8 cellular contexts compared by ENCODE assay signal in the genomic region with DNA sequence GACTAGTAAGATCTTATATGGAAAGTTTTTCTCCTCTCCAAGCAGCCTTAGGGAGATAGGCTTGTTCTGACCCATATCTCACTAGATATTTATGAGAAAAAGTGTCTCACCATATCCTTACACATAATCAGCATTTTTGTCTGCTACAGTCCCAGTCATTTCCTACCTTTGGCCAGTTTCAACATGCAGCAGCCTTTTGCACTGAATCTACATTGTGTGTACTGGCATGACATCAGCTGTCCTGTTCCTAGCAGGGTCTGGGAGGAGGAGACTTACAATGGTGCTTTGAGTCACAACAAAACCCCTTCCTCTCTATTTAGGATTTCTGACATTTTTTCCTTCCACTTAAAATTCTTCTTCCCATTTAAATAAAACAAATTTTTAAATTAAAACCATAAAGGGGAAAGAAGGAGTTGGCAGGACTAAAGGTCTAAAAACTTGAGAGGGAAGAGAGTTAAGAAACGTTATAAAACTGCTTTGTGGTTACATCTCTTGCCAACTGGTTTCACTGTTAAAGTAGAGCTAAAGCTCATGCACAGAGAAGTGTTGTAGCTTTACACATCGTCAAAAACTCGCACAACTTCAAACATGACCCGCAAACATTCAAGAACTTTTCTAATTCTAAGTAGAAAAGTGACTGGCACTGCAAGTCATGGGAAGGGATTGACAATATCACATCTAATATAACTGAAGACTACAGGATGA. TPM values are rescaled to one million over a fixed set of nuclear protein-coding genes. Genes with fewer than 3 reads are reported as not detected.
A peak's percentile ranks its signal among the peaks of the same experiment; 100 is the strongest.
DNase-seq lines count a peak whose midpoint lies in the region; ATAC-seq and TF ChIP-seq lines count a peak whose summit lies in the region.

No MANE protein-coding gene starts in this region.

- H3K36me3 ChIP-seq in WERI-Rb-1: peaks cover 17% of the 10 kb centered on the region
- peaks cover 18% of the 10 kb centered on the region for H3K36me3 ChIP-seq in skeletal muscle satellite cell (ENCODE audit: insufficient read depth, low read length)

- ATAC-seq in HG03432 (IDR thresholded peaks at IDR 0.05; ENCODE audit: unreplicated experiment): peak; percentile 48

- H3K9me3 ChIP-seq in WERI-Rb-1 (ENCODE audit: severe bottlenecking) (no peaks in the 10 kb centered on the region), skeletal muscle satellite cell (replicated peaks; ENCODE audit: low read length) (no peaks in the 10 kb centered on the region)

- no peaks in the 10 kb centered on the region for H3K9me3 Mint-ChIP-seq in activated T-cell treated with anti-CD3 and anti-CD28 coated beads, Interleukin-2, amount 50 U/mL, for 24 hours

- TF ChIP-seq CTCF in WERI-Rb-1 (IDR thresholded peaks at IDR 0.05; ENCODE audit: low read depth, low read length): no peak

- H3K27me3 Mint-ChIP-seq in activated T-cell treated with anti-CD3 and anti-CD28 coated beads, Interleukin-2, amount 50 U/mL, for 24 hours: no peaks in the 10 kb centered on the region

- peak overlapping the region; percentile 95 for H3K9ac ChIP-seq in skeletal muscle satellite cell (ENCODE audit: low read depth, low read length)

- no peak overlapping the region for H3K27ac Mint-ChIP-seq in activated T-cell treated with anti-CD3 and anti-CD28 coated beads, Interleukin-2, amount 50 U/mL, for 24 hours

- H3K4me2 ChIP-seq in skeletal muscle satellite cell (ENCODE audit: low read length): peak overlapping the region; percentile 81

- peak overlapping the region; percentile 61 for H3K27ac ChIP-seq in WERI-Rb-1

- H3K36me3 Mint-ChIP-seq in activated T-cell treated with anti-CD3 and anti-CD28 coated beads, Interleukin-2, amount 50 U/mL, for 24 hours (ENCODE audit: low read depth): peaks cover 34% of the 10 kb centered on the region

- H3K4me1 ChIP-seq in skeletal muscle satellite cell (ENCODE audit: control insufficient read depth, insufficient read depth, low read length): peaks cover 19% of the 10 kb centered on the region

- peaks cover 44% of the 10 kb centered on the region for H3K4me1 Mint-ChIP-seq in activated T-cell treated with anti-CD3 and anti-CD28 coated beads, Interleukin-2, amount 50 U/mL, for 24 hours (ENCODE audit: low read depth)

- H3K27me3 ChIP-seq in WERI-Rb-1 (ENCODE audit: insufficient read depth, low read depth, severe bottlenecking): no peaks in the 10 kb centered on the region
- H3K27me3 ChIP-seq in skeletal muscle satellite cell (ENCODE audit: control insufficient read depth, insufficient read depth, low read length): no peaks in the 10 kb centered on the region

- H3K4me3 Mint-ChIP-seq in activated T-cell treated with anti-CD3 and anti-CD28 coated beads, Interleukin-2, amount 50 U/mL, for 24 hours: no peak overlapping the region

- H3K4me3 ChIP-seq in WERI-Rb-1 (ENCODE audit: low read depth, low read length): no peak overlapping the region
- peak overlapping the region; percentile 78 for H3K4me3 ChIP-seq in skeletal muscle satellite cell (ENCODE audit: low read length)

- DNase-seq in activated T-cell treated with anti-CD3 and anti-CD28 coated beads for 24 hours (ENCODE audit: low read depth) (peak; percentile 34), WERI-Rb-1 (no peak), fibroblast of the conjunctiva (ENCODE audit: low read depth) (peak; percentile 63), T-helper 9 cell (no peak), UCSD-AML1 (lab: John Stamatoyannopoulos, UW; ENCODE audit: unreplicated experiment) (no peak)
- DNase-seq in activated T-cell treated with anti-CD3 and anti-CD28 coated beads, Interleukin-2, amount 50 U/mL, for 24 hours: no peak

RNA-seq across cellular contexts. Expression of a gene that starts 53.3 kb away (rescaled TPM):
- 21.3 and 27.3 TPM in 2 replicates for total RNA-seq in skeletal muscle satellite cell (2012; rRNA removed)

Comparison
In these comparisons a context has a peak if more than half of its experiments do, and no peak if none do; other contexts are left out.
1. DNase-seq: peak in activated T-cell treated with anti-CD3 and anti-CD28 coated beads for 24 hours (single experiment) and fibroblast of the conjunctiva (single experiment); none in activated T-cell treated with anti-CD3 and anti-CD28 coated beads, Interleukin-2, amount 50 U/mL, for 24 hours (single experiment), WERI-Rb-1 (single experiment), T-helper 9 cell (single experiment) and UCSD-AML1 (single experiment).